In the genomic region with DNA sequence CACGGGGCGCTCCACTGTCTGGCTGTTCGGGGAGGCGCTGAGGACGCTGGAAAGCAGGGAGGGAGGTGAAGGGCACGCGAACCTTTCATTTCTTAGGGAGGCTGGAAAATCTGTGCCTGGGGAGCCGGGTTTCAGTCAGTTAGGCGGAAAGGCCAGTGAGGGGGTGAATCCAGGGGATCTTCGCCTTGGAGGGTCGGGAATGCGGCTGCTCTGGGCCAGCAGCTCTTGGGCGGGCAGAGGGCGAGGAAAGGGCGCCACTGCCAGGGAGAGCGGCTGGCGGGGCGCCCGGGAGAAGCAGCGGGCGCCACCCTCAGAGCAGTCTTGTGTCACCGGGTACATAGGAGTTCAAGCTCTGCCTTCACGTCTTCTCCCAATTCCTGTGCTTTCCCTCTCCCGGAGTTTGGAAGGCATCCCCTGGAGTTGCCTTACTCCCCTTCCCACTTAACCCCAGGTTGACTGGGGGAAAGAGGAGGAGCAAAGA, we compare ENCODE assay signal across 8 cellular contexts. TPM values are rescaled to one million over a fixed set of nuclear protein-coding genes. Genes with fewer than 3 reads are reported as not detected.
A peak's percentile ranks its signal among the peaks of the same experiment; 100 is the strongest.
DNase-seq lines count a peak whose midpoint lies in the region; ATAC-seq and TF ChIP-seq lines count a peak whose summit lies in the region.

No MANE protein-coding gene starts in this region.

- H3K4me3 Mint-ChIP-seq in natural killer cell = no peak overlapping the region

- H3K9me3 ChIP-seq in BE2C = no peaks in the 10 kb centered on the region

- H3K27ac Mint-ChIP-seq in natural killer cell = no peak overlapping the region

- ATAC-seq in HG03280 (IDR thresholded peaks at IDR 0.05; ENCODE audit: unreplicated experiment) (no peak), natural killer cell (no peak)

- H3K4me1 ChIP-seq in BE2C = no peaks in the 10 kb centered on the region

- H3K4me1 Mint-ChIP-seq in natural killer cell = peaks cover 0 to 8% of the 10 kb centered on the region in 2 donors

- no peaks in the 10 kb centered on the region for H3K9me3 Mint-ChIP-seq in natural killer cell

- no peak overlapping the region for H3K4me3 ChIP-seq in BE2C (ENCODE audit: low read depth, low read length)

- H3K36me3 Mint-ChIP-seq in natural killer cell = peaks cover 8% of the 10 kb centered on the region

- peaks cover 43% of the 10 kb centered on the region for H3K27me3 ChIP-seq in BE2C

- peaks cover 35 to 48% of the 10 kb centered on the region in 2 donors for H3K27me3 Mint-ChIP-seq in natural killer cell (ENCODE audit: low read depth in 2 of 2)

- intact Hi-C loops in natural killer cell (cut with micrococcal nuclease) = no loop called here

- peak; percentile 48 for DNase-seq in D341Med (ENCODE audit: low spot score)
- DNase-seq in NCI-H1092 treated with DMSO at 0.1 percent for 48 hours (lab: John Stamatoyannopoulos, UW) = peak; percentile 32
- peak; percentile 60 for DNase-seq in ecto neural progenitor cell (ENCODE audit: low spot score)
- peak; percentile 33 for DNase-seq in midbrain (lab: John Stamatoyannopoulos, UW)
- no peak for DNase-seq in NCI-H1048 (lab: John Stamatoyannopoulos, UW)
- DNase-seq in BE2C = no peak
- DNase-seq in natural killer cell = no peak

- no peaks in the 10 kb centered on the region for H3K36me3 ChIP-seq in BE2C

- TF ChIP-seq CTCF in BE2C (IDR thresholded peaks at IDR 0.05; ENCODE audit: low read depth, low read length) = no peak
- TF ChIP-seq CTCF in natural killer cell (IDR thresholded peaks at IDR 0.05) = no peak

RNA-seq across cellular contexts. Expression of gene CCDC85A, which starts 1.4 kb away (rescaled TPM):
- polyA plus RNA-seq in BE2C (2012; ENCODE audit: insufficient read depth, insufficient read length, low read depth) = not detected
- total RNA-seq in natural killer cell = not detected

Comparison
In these comparisons a context has a peak if more than half of its experiments do, and no peak if none do; other contexts are left out.
1. DNase-seq: peak in D341Med (single experiment), NCI-H1092 treated with DMSO at 0.1 percent for 48 hours (single experiment), ecto neural progenitor cell (single experiment) and midbrain (single experiment); none in NCI-H1048 (single experiment), BE2C (single experiment) and natural killer cell (single experiment).